ENCODE assay signal across 15 cellular contexts in the genomic region with DNA sequence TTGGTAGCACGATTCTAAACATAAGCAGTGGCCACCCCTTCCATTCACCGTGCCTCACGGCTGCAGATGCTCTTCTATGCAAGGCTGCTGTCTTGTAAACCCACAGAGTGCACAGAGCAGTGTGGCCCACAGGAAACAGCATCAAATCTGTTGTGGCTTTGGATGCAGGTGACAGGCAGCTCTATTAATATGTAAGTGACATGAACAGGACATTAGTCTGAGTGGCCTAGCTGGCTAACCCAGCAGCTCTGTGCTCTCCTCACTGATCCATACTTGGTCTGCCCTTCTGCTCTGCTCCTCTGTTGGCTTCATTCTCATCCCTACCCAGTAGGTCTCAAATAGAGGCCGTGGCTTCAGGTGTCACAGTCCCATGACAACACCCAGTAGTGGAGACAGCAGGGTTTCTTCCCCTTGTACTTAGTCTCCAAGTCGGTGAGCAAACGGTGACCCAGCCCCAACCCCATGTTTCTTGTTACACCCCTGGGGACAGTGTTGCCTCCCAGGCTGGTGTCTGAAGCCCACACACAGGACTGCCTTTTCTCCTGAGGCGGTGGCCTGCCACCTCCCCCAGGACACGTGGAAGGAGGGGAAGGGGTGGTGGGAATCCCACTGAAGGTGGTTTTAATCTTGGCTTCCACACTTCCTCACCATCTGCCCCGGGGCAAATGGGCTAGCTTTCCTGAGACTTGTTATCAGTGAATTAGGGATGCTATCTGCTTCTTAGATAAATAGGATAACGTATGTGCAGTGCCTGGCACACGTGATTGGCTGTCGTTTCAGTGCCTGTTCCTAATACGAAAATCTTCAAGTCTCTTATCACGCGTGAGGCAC. TPM values are rescaled to one million over a fixed set of nuclear protein-coding genes. Genes with fewer than 3 reads are reported as not detected.
DNase-seq lines count a peak whose midpoint lies in the region; ATAC-seq and TF ChIP-seq lines count a peak whose summit lies in the region.
"Had no signal": no experiment of that assay in that cellular context is flagged by ENCODE, and none has a peak within 500 bp of the region (broad histone marks: within the 10 kb centered on the region; RNA-seq: fewer than 3 reads in every experiment).

No MANE protein-coding gene starts in this region.

- no peak overlapping the region for H4K12ac ChIP-seq in trophoblast cell (ENCODE audit: low read depth, low read length)

- H4K20me1 ChIP-seq in DOHH2 (ENCODE audit: control insufficient read depth, insufficient read depth, low read depth, low read length): no peaks in the 10 kb centered on the region

- H3K18ac ChIP-seq in trophoblast cell (ENCODE audit: low read length): no peak overlapping the region

- DNase-seq in mesenteric fat pad (ENCODE audit: low spot score): peak; percentile 80
- no peak for DNase-seq in activated gamma-delta T cell (lab: John Stamatoyannopoulos, UW)
- DNase-seq in vagina (ENCODE audit: extremely low spot score in 2 of 2): no peak
- DNase-seq in trophoblast cell: no peak
- DNase-seq in HT-29 (ENCODE audit: low spot score): no peak
- DNase-seq: activated CD4-positive, alpha-beta memory T cell treated with anti-CD3 and anti-CD28 coated beads, Interleukin-2, amount 10 ng/mL, durations not matched to agents 7 days and 5 days; CD4-positive, alpha-beta memory T cell; glutamatergic neuron; NCI-H774; transverse colon had no signal

- H4K91ac ChIP-seq in trophoblast cell (ENCODE audit: low read depth, low read length): no peak overlapping the region

- no peak overlapping the region for H3K4ac ChIP-seq in trophoblast cell (ENCODE audit: low read depth, low read length)

- no peak overlapping the region for H4K8ac ChIP-seq in trophoblast cell (ENCODE audit: low read depth, low read length)

- no peak overlapping the region for H2BK12ac ChIP-seq in trophoblast cell (ENCODE audit: low read length)

- H3K9me3 ChIP-seq in DOHH2 (ENCODE audit: control insufficient read depth, insufficient read depth, low read length) (no peaks in the 10 kb centered on the region), vagina (no peaks in the 10 kb centered on the region), trophoblast cell (ENCODE audit: insufficient read depth, low read depth, low read length) (peaks cover 3% of the 10 kb centered on the region)
- H3K9me3 ChIP-seq: prostate gland, transverse colon had no signal

- no peak overlapping the region for H3K23ac ChIP-seq in trophoblast cell (ENCODE audit: low read length)

- no peak for TF ChIP-seq POLR2A in vagina (IDR thresholded peaks at IDR 0.05)

- H3K27ac ChIP-seq in DOHH2 (ENCODE audit: low read depth, low read length) (peak overlapping the region; percentile 79), vagina (no peak overlapping the region), trophoblast cell (ENCODE audit: low read depth, low read length) (no peak overlapping the region)
- H3K27ac ChIP-seq: prostate gland, transverse colon had no signal

- H3K4me3 ChIP-seq in DOHH2 (ENCODE audit: low read length) (peak overlapping the region; percentile 51), vagina (no peak overlapping the region), trophoblast cell (ENCODE audit: low read depth, low read length) (no peak overlapping the region)
- H3K4me3 ChIP-seq: lung, prostate gland, transverse colon had no signal

- no CpG with 5 or more reads among the region's 15 CpGs for WGBS in trophoblast cell (ENCODE audit: extremely low coverage, insufficient coverage, insufficient read length)

- ATAC-seq in GM19452 (IDR thresholded peaks at IDR 0.05; ENCODE audit: unreplicated experiment) (peak; percentile 91), HG03460 (IDR thresholded peaks at IDR 0.05; ENCODE audit: unreplicated experiment) (peak; percentile 62)

- H3K36me3 ChIP-seq in DOHH2 (ENCODE audit: control insufficient read depth, low read length) (no peaks in the 10 kb centered on the region), vagina (no peaks in the 10 kb centered on the region), trophoblast cell (ENCODE audit: control insufficient read depth in 1 of 2, insufficient read depth in 2 of 2, low read length in 2 of 2) (no peaks in the 10 kb centered on the region)
- H3K36me3 ChIP-seq: prostate gland, transverse colon had no signal

- H2BK120ac ChIP-seq in trophoblast cell (ENCODE audit: insufficient read depth, low read length, poor library complexity): no peak overlapping the region

- H3K14ac ChIP-seq in trophoblast cell (ENCODE audit: low read length): no peak overlapping the region

- no peak overlapping the region for H3K9ac ChIP-seq in trophoblast cell (ENCODE audit: low read length)

- H3K4me1 ChIP-seq in DOHH2 (ENCODE audit: control insufficient read depth, low read length): peaks cover 53% of the 10 kb centered on the region
- H3K4me1 ChIP-seq in vagina: peaks cover 45% of the 10 kb centered on the region
- H3K4me1 ChIP-seq in trophoblast cell (ENCODE audit: control insufficient read depth in 1 of 2, insufficient read depth in 2 of 2, low read length in 2 of 2): peaks cover 0 to 2% of the 10 kb centered on the region in 2 experiments
- H3K4me1 ChIP-seq: prostate gland had no signal

- no peaks in the 10 kb centered on the region for H3K9me2 ChIP-seq in DOHH2 (replicated peaks; ENCODE audit: control insufficient read depth, low read length)

- H3F3A ChIP-seq in DOHH2 (ENCODE audit: control insufficient read depth, insufficient read depth): peaks cover 6% of the 10 kb centered on the region; the same call in 1 of the 2 replicates

- no peak overlapping the region for H2AK5ac ChIP-seq in trophoblast cell (ENCODE audit: low read length)

- no peaks in the 10 kb centered on the region for H3K79me1 ChIP-seq in trophoblast cell (ENCODE audit: low read length)

- no peak for TF ChIP-seq CTCF in DOHH2 (IDR thresholded peaks at IDR 0.05; ENCODE audit: low read depth, low read length, poor library complexity, severe bottlenecking)
- no peak for TF ChIP-seq CTCF in vagina (IDR thresholded peaks at IDR 0.05)

- H3K27me3 ChIP-seq in DOHH2 (ENCODE audit: control insufficient read depth, low read length) (no peaks in the 10 kb centered on the region), vagina (no peaks in the 10 kb centered on the region), trophoblast cell (ENCODE audit: insufficient read depth, low read length) (peaks cover 9% of the 10 kb centered on the region)

- H3K79me2 ChIP-seq in DOHH2 (ENCODE audit: control insufficient read depth, low read length) (no peaks in the 10 kb centered on the region), trophoblast cell (ENCODE audit: control insufficient read depth, insufficient read depth, low read length, poor library complexity) (no peaks in the 10 kb centered on the region)

- H2AFZ ChIP-seq in trophoblast cell (ENCODE audit: insufficient read depth, low read length, poor library complexity): no peak overlapping the region

- H3K4me2 ChIP-seq in DOHH2 (ENCODE audit: low read length) (peak overlapping the region; percentile 74), trophoblast cell (ENCODE audit: low read length) (no peak overlapping the region)

- no peak overlapping the region for H2BK5ac ChIP-seq in trophoblast cell (ENCODE audit: low read depth, low read length, poor library complexity)

- intact Hi-C loops in vagina (cut with DNase I): no loop called here

RNA-seq across cellular contexts. Expression of gene SH3RF3, which starts 6.0 kb away (rescaled TPM):
- total RNA-seq in mesenteric fat pad: 20.4 TPM
- total RNA-seq in vagina: 10.8 TPM
- 1.2 and 1.3 TPM in 2 replicates for polyA plus RNA-seq in trophoblast cell (2013)
- 0.05 and 0.16 TPM in 2 replicates for total RNA-seq in HT-29 (2014; rRNA removed; shearing (Covaris generic))

Comparison
In these comparisons a context has a peak if more than half of its experiments do, and no peak if none do; other contexts are left out.
1. RNA of gene SH3RF3, which starts 6.0 kb away (total RNA-seq): 20.4 TPM in mesenteric fat pad (single experiment) and 10.8 TPM in vagina (single experiment); 0.05 to 0.16 TPM in HT-29; every median in the first group is over 10 times any median in the second.